In the genomic region with DNA sequence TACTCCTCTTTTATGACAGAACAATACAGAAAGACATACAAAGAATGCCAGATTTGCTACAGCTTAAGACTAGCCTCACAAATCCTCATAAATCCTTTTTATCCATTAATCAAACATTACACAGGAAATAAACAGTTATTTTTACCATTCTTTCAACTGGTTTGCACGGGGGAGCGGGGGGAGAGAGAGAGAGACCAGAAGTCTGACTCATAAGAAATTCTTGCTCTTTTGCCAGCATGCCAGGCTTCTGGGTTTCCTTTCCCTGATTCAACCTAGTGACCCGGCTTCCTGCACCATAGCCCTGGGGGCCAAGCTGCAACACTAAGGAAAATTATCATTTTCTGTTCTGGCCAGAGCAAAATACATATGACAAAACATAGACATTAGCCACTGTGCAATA, we compare ENCODE assay signal across 14 cellular contexts. TPM values are rescaled to one million over a fixed set of nuclear protein-coding genes. Genes with fewer than 3 reads are reported as not detected.
A peak's percentile ranks its signal among the peaks of the same experiment; 100 is the strongest.
DNase-seq lines count a peak whose midpoint lies in the region; ATAC-seq and TF ChIP-seq lines count a peak whose summit lies in the region.
"Had no signal": no experiment of that assay in that cellular context is flagged by ENCODE, and none has a peak within 500 bp of the region (broad histone marks: within the 10 kb centered on the region; RNA-seq: fewer than 3 reads in every experiment).

No MANE protein-coding gene starts in this region.

- no peaks in the 10 kb centered on the region for H3K4me1 ChIP-seq in SK-N-SH (ENCODE audit: control insufficient read depth in 1 of 2, insufficient read depth in 2 of 2, low read depth in 1 of 2, low read length in 1 of 2)

- H3K4me2 ChIP-seq in SK-N-SH, result no peak overlapping the region

- no peaks in the 10 kb centered on the region for H3K79me2 ChIP-seq in SK-N-SH (ENCODE audit: insufficient read depth)

- H3K9me2 ChIP-seq in SK-N-SH, result no peaks in the 10 kb centered on the region

- POLR2A ChIA-PET in SK-N-SH (lab: Yijun Ruan, JAX), result no interaction called here

- H3K4me3 ChIP-seq in SK-N-SH (ENCODE audit: low read depth in 2 of 2, low read length in 1 of 2), result no peak overlapping the region
- no peak overlapping the region for H3K4me3 ChIP-seq in retinal pigment epithelial cell (ENCODE audit: low read length)

- H3K27ac ChIP-seq in SK-N-SH (ENCODE audit: low read depth in 2 of 2, low read length in 1 of 2), result no peak overlapping the region

- DNase-seq in GM04503 (ENCODE audit: low read depth) (peak; percentile 35), SK-N-SH (no peak), fibroblast of gingiva (ENCODE audit: low read depth) (peak; percentile 48), retinal pigment epithelial cell (ENCODE audit: low read depth) (peak; percentile 27), NCI-H345 (lab: John Stamatoyannopoulos, UW) (no peak), T-helper 9 cell (no peak)
- DNase-seq: CD8-positive, alpha-beta T cell; NCI-H1436 treated with DMSO at 0.1 percent for 48 hours; occipital lobe; stimulated activated CD4-positive, alpha-beta T cell treated with anti-CD3 and anti-CD28 coated beads, Interleukin-4, amount 100 ng/mL, for 24 hours; substantia nigra; T-helper 2 cell had no signal

- H2AFZ ChIP-seq in SK-N-SH (ENCODE audit: low read depth), result no peak overlapping the region

- WGBS in SK-N-SH (ENCODE audit: low lambda C conversion rate), result 2% methylated on average over 3 of the region's 3 CpGs

- ATAC-seq in HG03354 (IDR thresholded peaks at IDR 0.05; ENCODE audit: poor library complexity, severe bottlenecking, unreplicated experiment), result no peak
- no peak for ATAC-seq in activated CD4-positive, CD25-positive, alpha-beta regulatory T cell treated with anti-CD3 and anti-CD28 coated beads, Interleukin-2, amount 50 U/mL, for 24 hours
- ATAC-seq: CD8-positive, alpha-beta T cell had no signal

- H3K27me3 ChIP-seq in SK-N-SH (ENCODE audit: insufficient read depth), result no peaks in the 10 kb centered on the region

- no peak for TF ChIP-seq CTCF in SK-N-SH (IDR thresholded peaks at IDR 0.05)
- no peak for TF ChIP-seq CTCF in retinal pigment epithelial cell (conservative IDR thresholded peaks at IDR 0.05; ENCODE audit: low read depth, low read length)

- no peak for TF ChIP-seq RAD21 in SK-N-SH (IDR thresholded peaks at IDR 0.05; ENCODE audit: low read length)

- H3K36me3 ChIP-seq in SK-N-SH (replicated peaks in 1 of 2; ENCODE audit: control insufficient read depth in 1 of 2, insufficient read depth in 2 of 2, low read length in 1 of 2), result no peaks in the 10 kb centered on the region

- CTCF ChIA-PET in SK-N-SH (lab: Yijun Ruan, JAX), result no interaction called here

- no peak for TF ChIP-seq EP300 in SK-N-SH (IDR thresholded peaks at IDR 0.05; ENCODE audit: borderline replicate concordance in 1 of 2, low read depth in 1 of 2, low read length in 1 of 2)

- no peaks in the 10 kb centered on the region for H3F3A ChIP-seq in SK-N-SH (replicated peaks; ENCODE audit: insufficient read depth)

- peaks cover 6% of the 10 kb centered on the region; the same call in 1 of the 2 replicates for H3K9me3 ChIP-seq in SK-N-SH

- no peaks in the 10 kb centered on the region for H4K20me1 ChIP-seq in SK-N-SH (ENCODE audit: insufficient read depth)

- H3K9ac ChIP-seq in SK-N-SH, result no peak overlapping the region

TF ChIP-seq in SK-N-SH, 30 proteins besides CTCF, POLR2A, EP300 and RAD21 (continues in another document):
- TF ChIP-seq GATA2 (CRISPR knock-in tag; IDR thresholded peaks at IDR 0.05), result no peak
- TF ChIP-seq, protein P1, sequence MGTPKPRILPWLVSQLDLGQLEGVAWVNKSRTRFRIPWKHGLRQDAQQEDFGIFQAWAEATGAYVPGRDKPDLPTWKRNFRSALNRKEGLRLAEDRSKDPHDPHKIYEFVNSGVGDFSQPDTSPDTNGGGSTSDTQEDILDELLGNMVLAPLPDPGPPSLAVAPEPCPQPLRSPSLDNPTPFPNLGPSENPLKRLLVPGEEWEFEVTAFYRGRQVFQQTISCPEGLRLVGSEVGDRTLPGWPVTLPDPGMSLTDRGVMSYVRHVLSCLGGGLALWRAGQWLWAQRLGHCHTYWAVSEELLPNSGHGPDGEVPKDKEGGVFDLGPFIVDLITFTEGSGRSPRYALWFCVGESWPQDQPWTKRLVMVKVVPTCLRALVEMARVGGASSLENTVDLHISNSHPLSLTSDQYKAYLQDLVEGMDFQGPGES (IDR thresholded peaks at IDR 0.05; ENCODE audit: low read depth, low read length), result no peak
- TF ChIP-seq, protein P2, sequence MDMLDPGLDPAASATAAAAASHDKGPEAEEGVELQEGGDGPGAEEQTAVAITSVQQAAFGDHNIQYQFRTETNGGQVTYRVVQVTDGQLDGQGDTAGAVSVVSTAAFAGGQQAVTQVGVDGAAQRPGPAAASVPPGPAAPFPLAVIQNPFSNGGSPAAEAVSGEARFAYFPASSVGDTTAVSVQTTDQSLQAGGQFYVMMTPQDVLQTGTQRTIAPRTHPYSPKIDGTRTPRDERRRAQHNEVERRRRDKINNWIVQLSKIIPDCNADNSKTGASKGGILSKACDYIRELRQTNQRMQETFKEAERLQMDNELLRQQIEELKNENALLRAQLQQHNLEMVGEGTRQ (IDR thresholded peaks at IDR 0.05; ENCODE audit: borderline replicate concordance, low read depth, low read length), result no peak
- TF ChIP-seq MXI1 (IDR thresholded peaks at IDR 0.05; ENCODE audit: low read depth, low read length), result no peak
- no peak for TF ChIP-seq EZH2phosphoT487 (IDR thresholded peaks at IDR 0.05; ENCODE audit: borderline replicate concordance, low read depth)
- TF ChIP-seq, protein P3, sequence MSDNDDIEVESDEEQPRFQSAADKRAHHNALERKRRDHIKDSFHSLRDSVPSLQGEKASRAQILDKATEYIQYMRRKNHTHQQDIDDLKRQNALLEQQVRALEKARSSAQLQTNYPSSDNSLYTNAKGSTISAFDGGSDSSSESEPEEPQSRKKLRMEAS (IDR thresholded peaks at IDR 0.05; ENCODE audit: low read depth), result no peak
- TF ChIP-seq, protein P4, sequence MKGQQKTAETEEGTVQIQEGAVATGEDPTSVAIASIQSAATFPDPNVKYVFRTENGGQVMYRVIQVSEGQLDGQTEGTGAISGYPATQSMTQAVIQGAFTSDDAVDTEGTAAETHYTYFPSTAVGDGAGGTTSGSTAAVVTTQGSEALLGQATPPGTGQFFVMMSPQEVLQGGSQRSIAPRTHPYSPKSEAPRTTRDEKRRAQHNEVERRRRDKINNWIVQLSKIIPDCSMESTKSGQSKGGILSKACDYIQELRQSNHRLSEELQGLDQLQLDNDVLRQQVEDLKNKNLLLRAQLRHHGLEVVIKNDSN (IDR thresholded peaks at IDR 0.05; ENCODE audit: borderline replicate concordance, low read depth), result no peak
- no peak for TF ChIP-seq RFX5 (IDR thresholded peaks at IDR 0.05; ENCODE audit: low read length)
- no peak for TF ChIP-seq FOXJ3 (CRISPR knock-in tag; IDR thresholded peaks at IDR 0.05)
- no peak for TF ChIP-seq SMC3 (IDR thresholded peaks at IDR 0.05; ENCODE audit: low read depth, low read length)
- TF ChIP-seq FOSL2 (IDR thresholded peaks at IDR 0.05; ENCODE audit: borderline replicate concordance, low read depth), result peak; percentile 48; the same call in 1 of the 2 replicates
- TF ChIP-seq JUND (IDR thresholded peaks at IDR 0.05), result peak; percentile 53
- TF ChIP-seq NFIC (IDR thresholded peaks at IDR 0.05; ENCODE audit: borderline replicate concordance), result peak; percentile 55
- no peak for TF ChIP-seq CHD2 (IDR thresholded peaks at IDR 0.05; ENCODE audit: low read length, partially characterized antibody)
- TF ChIP-seq TEAD4 (IDR thresholded peaks at IDR 0.05; ENCODE audit: borderline replicate concordance, insufficient read depth), result peak; percentile 44; the same call in 1 of the 2 replicates
- TF ChIP-seq YY1 (IDR thresholded peaks at IDR 0.05; ENCODE audit: low read depth), result no peak
- no peak for TF ChIP-seq ELF1 (IDR thresholded peaks at IDR 0.05)
- TF ChIP-seq POLR2AphosphoS5 (IDR thresholded peaks at IDR 0.05; ENCODE audit: low read depth, low read length), result no peak
- TF ChIP-seq GABPA (IDR thresholded peaks at IDR 0.05; ENCODE audit: low read depth), result no peak
- TF ChIP-seq MEF2A (IDR thresholded peaks at IDR 0.05; ENCODE audit: borderline replicate concordance, low read depth), result no peak
- TF ChIP-seq, protein P5, sequence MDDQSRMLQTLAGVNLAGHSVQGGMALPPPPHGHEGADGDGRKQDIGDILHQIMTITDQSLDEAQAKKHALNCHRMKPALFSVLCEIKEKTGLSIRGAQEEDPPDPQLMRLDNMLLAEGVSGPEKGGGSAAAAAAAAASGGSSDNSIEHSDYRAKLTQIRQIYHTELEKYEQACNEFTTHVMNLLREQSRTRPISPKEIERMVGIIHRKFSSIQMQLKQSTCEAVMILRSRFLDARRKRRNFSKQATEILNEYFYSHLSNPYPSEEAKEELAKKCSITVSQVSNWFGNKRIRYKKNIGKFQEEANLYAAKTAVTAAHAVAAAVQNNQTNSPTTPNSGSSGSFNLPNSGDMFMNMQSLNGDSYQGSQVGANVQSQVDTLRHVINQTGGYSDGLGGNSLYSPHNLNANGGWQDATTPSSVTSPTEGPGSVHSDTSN (IDR thresholded peaks at IDR 0.05), result peak; percentile 39; the same call in 1 of the 2 replicates

RNA-seq across cellular contexts. Expression of a gene that starts 6.8 kb away (rescaled TPM):
- 13.1 and 23.1 TPM in 2 replicates for polyA plus RNA-seq in SK-N-SH (2012; rRNA removed)
- 12.7 and 13.1 TPM in 2 replicates for polyA plus RNA-seq in SK-N-SH (2012; cell fraction: cytosol; rRNA removed)
- polyA plus RNA-seq in SK-N-SH (2012; cell fraction: nucleus; rRNA removed), result 35.8 and 85.7 TPM in 2 replicates

Comparison
In these comparisons a context has a peak if more than half of its experiments do, and no peak if none do; other contexts are left out.
1. DNase-seq: peak in GM04503 (single experiment), fibroblast of gingiva (single experiment) and retinal pigment epithelial cell (single experiment); none in SK-N-SH (single experiment), NCI-H345 (single experiment) and T-helper 9 cell (single experiment).